In genomic region chr2:231110551-231110950, GRCh38 we compare ENCODE assay signal across 11 cellular contexts. TPM values are rescaled to one million over a fixed set of nuclear protein-coding genes. Genes with fewer than 3 reads are reported as not detected.
DNase-seq lines count a peak whose midpoint lies in the region; ATAC-seq and TF ChIP-seq lines count a peak whose summit lies in the region.
"Had no signal": no experiment of that assay in that cellular context is flagged by ENCODE, and none has a peak within 500 bp of the region (broad histone marks: within the 10 kb centered on the region; RNA-seq: fewer than 3 reads in every experiment).

No MANE protein-coding gene starts in this region.

- H3K36me3 ChIP-seq in HEK293 (ENCODE audit: control insufficient read depth in 2 of 2, insufficient read depth in 1 of 2, low read length in 2 of 2), result peaks cover 11 to 46% of the 10 kb centered on the region in 2 experiments; a peak in 2 of 3 replicates
- peaks cover 0 to 9% of the 10 kb centered on the region in 2 donors for H3K36me3 ChIP-seq in ascending aorta

- no peaks in the 10 kb centered on the region for H3K9me3 Mint-ChIP-seq in stimulated activated effector memory CD8-positive, alpha-beta T cell treated with anti-CD3 and anti-CD28 coated beads, Interleukin-12 subunit alpha, Interleukin-12 subunit beta, amount 100 ng/mL, for 72 hours
- H3K9me3 Mint-ChIP-seq: stimulated activated naive CD8-positive, alpha-beta T cell treated with anti-CD3 and anti-CD28 coated beads, Interleukin-15, Interleukin-2, amounts not matched to agents 100 ng/mL and 50 ng/mL, for 24 hours had no signal

- POLR2A ChIA-PET in HEK293 (lab: Yijun Ruan, JAX), result no interaction called here

- ATAC-seq in left cardiac atrium, result peak; percentile 39 to 65
- ATAC-seq in stimulated activated effector memory CD8-positive, alpha-beta T cell treated with anti-CD3 and anti-CD28 coated beads, Interleukin-12 subunit alpha, Interleukin-12 subunit beta, amount 100 ng/mL, for 72 hours, result no peak
- ATAC-seq: activated CD4-positive, CD25-positive, alpha-beta regulatory T cell treated with anti-CD3 and anti-CD28 coated beads, Interleukin-2, amount 50 U/mL, for 24 hours; HCT116 had no signal

- no peaks in the 10 kb centered on the region for H3K9me3 ChIP-seq in HEK293 (ENCODE audit: control insufficient read depth, insufficient read depth, low read depth, low read length)
- H3K9me3 ChIP-seq in ascending aorta, result no peaks in the 10 kb centered on the region

- H3K27me3 ChIP-seq in ascending aorta, result no peaks in the 10 kb centered on the region

- intact Hi-C loops in ascending aorta (cut with DNase I) (no loop called here), left cardiac atrium (cut with DNase I) (no loop called here)

- no peaks in the 10 kb centered on the region for H3K4me1 Mint-ChIP-seq in stimulated activated effector memory CD8-positive, alpha-beta T cell treated with anti-CD3 and anti-CD28 coated beads, Interleukin-12 subunit alpha, Interleukin-12 subunit beta, amount 100 ng/mL, for 72 hours

- H3K4me3 Mint-ChIP-seq in stimulated activated effector memory CD8-positive, alpha-beta T cell treated with anti-CD3 and anti-CD28 coated beads, Interleukin-12 subunit alpha, Interleukin-12 subunit beta, amount 100 ng/mL, for 72 hours, result no peak overlapping the region
- H3K4me3 Mint-ChIP-seq: stimulated activated naive CD8-positive, alpha-beta T cell treated with anti-CD3 and anti-CD28 coated beads, Interleukin-15, Interleukin-2, amounts not matched to agents 100 ng/mL and 50 ng/mL, for 24 hours had no signal

- H3K36me3 Mint-ChIP-seq in stimulated activated effector memory CD8-positive, alpha-beta T cell treated with anti-CD3 and anti-CD28 coated beads, Interleukin-12 subunit alpha, Interleukin-12 subunit beta, amount 100 ng/mL, for 72 hours, result peaks cover 73% of the 10 kb centered on the region

- H3K27ac ChIP-seq in HEK293 (ENCODE audit: extremely low read depth, low read depth, low read length), result no peak overlapping the region
- H3K27ac ChIP-seq in ascending aorta, result no peak overlapping the region

- peaks cover 4% of the 10 kb centered on the region; the same call in 1 of the 2 replicates for H3K4me1 ChIP-seq in HEK293 (ENCODE audit: control insufficient read depth, insufficient read depth, low read length)
- H3K4me1 ChIP-seq in ascending aorta, result peaks cover 0 to 3% of the 10 kb centered on the region in 2 donors

- H3K4me3 ChIP-seq in HEK293 (ENCODE audit: low read depth, low read length) (no peak overlapping the region), ascending aorta (no peak overlapping the region)

- peak overlapping the region; percentile 5 for H3K27ac Mint-ChIP-seq in stimulated activated effector memory CD8-positive, alpha-beta T cell treated with anti-CD3 and anti-CD28 coated beads, Interleukin-12 subunit alpha, Interleukin-12 subunit beta, amount 100 ng/mL, for 72 hours
- H3K27ac Mint-ChIP-seq: stimulated activated naive CD8-positive, alpha-beta T cell treated with anti-CD3 and anti-CD28 coated beads, Interleukin-15, Interleukin-2, amounts not matched to agents 100 ng/mL and 50 ng/mL, for 24 hours had no signal

- CTCF ChIA-PET in HEK293 (lab: Yijun Ruan, JAX), result interaction anchor here (0.7 to 1.6 kb wide), 3 partner anchors 9 to 309 kb away, joined by 3 to 6 read pairs (median 3); no protein-coding TSS in a partner anchor

- DNase-seq in ascending aorta (ENCODE audit: low spot score in 2 of 2) (no peak), left cardiac atrium (no peak), CD1c-positive myeloid dendritic cell (ENCODE audit: extremely low spot score) (no peak), NCI-H1436 (lab: John Stamatoyannopoulos, UW) (no peak), OCI-M2 (lab: John Stamatoyannopoulos, UW; ENCODE audit: unreplicated experiment) (no peak)
- no peak for DNase-seq in stimulated activated effector memory CD8-positive, alpha-beta T cell treated with anti-CD3 and anti-CD28 coated beads, Interleukin-12 subunit alpha, Interleukin-12 subunit beta, amount 100 ng/mL, for 72 hours (ENCODE audit: low spot score in 2 of 2)
- DNase-seq: NCI-H1694 treated with DMSO at 0.1 percent for 48 hours had no signal

- TF ChIP-seq CTCF in HEK293 (tag by site-specific recombination; IDR thresholded peaks at IDR 0.05) (peak; percentile 48; the same call in 1 of the 2 replicates), ascending aorta (IDR thresholded peaks at IDR 0.05) (peak; percentile 12 to 51 (median 38))

TF ChIP-seq in HEK293, 187 proteins besides CTCF, POLR2A, EP300 and RAD21:
- TF ChIP-seq ZNF677 (tag by site-specific recombination; IDR thresholded peaks at IDR 0.05) (no peak), ZNF654 (tag by site-specific recombination; IDR thresholded peaks at IDR 0.05; ENCODE audit: low read depth) (0 out of 2 replicates have a peak, but pooled peaks have one; percentile 10)

RNA-seq across cellular contexts. Expression of gene HTR2B, which starts 14.3 kb away (rescaled TPM):
- total RNA-seq in ascending aorta (0.75 TPM), left cardiac atrium (1 to 10 TPM in 1 of 2 donors, under 1 TPM in 1; 0.50 to 6.9 TPM)

RNA-seq across cellular contexts. Expression of gene PSMD1, which starts 53.9 kb away (rescaled TPM):
- total RNA-seq in ascending aorta, result 97.4 TPM
- 10 to 100 TPM; 66.9 to 84.6 TPM for total RNA-seq in left cardiac atrium
